ENCODE assay signal across 13 cellular contexts in genomic region chr5:123696948-123697347, GRCh38.
A peak's percentile ranks its signal among the peaks of the same experiment; 100 is the strongest.
DNase-seq lines count a peak whose midpoint lies in the region; FAIRE-seq lines count a peak whose summit lies in the region.
"Had no signal": no experiment of that assay in that cellular context is flagged by ENCODE, and none has a peak within 500 bp of the region (broad histone marks: within the 10 kb centered on the region; RNA-seq: fewer than 3 reads in every experiment).

No MANE protein-coding gene starts in this region.

- no peak for FAIRE-seq in RCC 7860 (lab: Jason Lieb, UNC)
- FAIRE-seq: GM18507 had no signal

- DNase-seq in GM04503 (ENCODE audit: low read depth) (peak; percentile 57), cerebellar cortex (ENCODE audit: low spot score) (peak; percentile 99), hepatic stellate cell (ENCODE audit: low spot score) (peak; percentile 24), retina (peak; percentile 56), glomerular visceral epithelial cell (ENCODE audit: extremely low spot score) (no peak), SKM-1 (lab: John Stamatoyannopoulos, UW; ENCODE audit: unreplicated experiment) (no peak), NCI-H2196 (lab: John Stamatoyannopoulos, UW; ENCODE audit: unreplicated experiment) (no peak), RCC 7860 (ENCODE audit: low spot score) (no peak)
- DNase-seq: activated naive CD4-positive, alpha-beta T cell treated with anti-CD3 and anti-CD28 coated beads, Interleukin-2, amount 50 U/mL, for 16 hours; CD8-positive, alpha-beta memory T cell; NCI-H510A; stimulated activated naive CD8-positive, alpha-beta T cell treated with anti-CD3 and anti-CD28 coated beads, Interleukin-15, amount 100 ng/mL, for 72 hours had no signal

Comparison
In these comparisons a context has a peak if more than half of its experiments do, and no peak if none do; other contexts are left out.
1. DNase-seq: peak in GM04503 (single experiment), cerebellar cortex (single experiment), hepatic stellate cell (single experiment) and retina (single experiment); none in glomerular visceral epithelial cell (single experiment), SKM-1 (single experiment), NCI-H2196 (single experiment) and RCC 7860 (single experiment).